1 cellular context compared by ENCODE assay signal in genomic region chr5:135054546-135054945, GRCh38.
TF ChIP-seq lines count a peak whose summit lies in the region.

No MANE protein-coding gene starts in this region.

TF ChIP-seq in IMR-90, 13 proteins besides CTCF, POLR2A, EP300 and RAD21:
- no peak for TF ChIP-seq NFE2L2 (IDR thresholded peaks at IDR 0.05; ENCODE audit: low read depth, low read length)
- no peak for TF ChIP-seq USF2 (IDR thresholded peaks at IDR 0.05; ENCODE audit: low read depth, low read length)
- no peak for TF ChIP-seq BHLHE40 (IDR thresholded peaks at IDR 0.05; ENCODE audit: low read depth, low read length)
- TF ChIP-seq ELK1 (IDR thresholded peaks at IDR 0.05; ENCODE audit: borderline replicate concordance, low read depth, low read length) = no peak
- no peak for TF ChIP-seq CEBPB (IDR thresholded peaks at IDR 0.05; ENCODE audit: low read depth, low read length)
- no peak for TF ChIP-seq RFX5 (IDR thresholded peaks at IDR 0.05; ENCODE audit: low read depth, low read length)
- TF ChIP-seq CHD1 (IDR thresholded peaks at IDR 0.05; ENCODE audit: low read depth, low read length) = no peak
- no peak for TF ChIP-seq MAZ (IDR thresholded peaks at IDR 0.05; ENCODE audit: borderline replicate concordance, low read depth, low read length)
- TF ChIP-seq MXI1 (IDR thresholded peaks at IDR 0.05; ENCODE audit: borderline replicate concordance, low read depth, low read length) = no peak
- no peak for TF ChIP-seq FOS (IDR thresholded peaks at IDR 0.05; ENCODE audit: low read depth, low read length)
- no peak for TF ChIP-seq SMC3 (IDR thresholded peaks at IDR 0.05; ENCODE audit: low read depth, low read length)
